In genomic region chr9:126304946-126305370, GRCh38 we compare ENCODE assay signal across 27 cellular contexts. TPM values are rescaled to one million over a fixed set of nuclear protein-coding genes. Genes with fewer than 3 reads are reported as not detected.
DNase-seq lines count a peak whose midpoint lies in the region; ATAC-seq, FAIRE-seq and TF ChIP-seq lines count a peak whose summit lies in the region.
"Had no signal": no experiment of that assay in that cellular context is flagged by ENCODE, and none has a peak within 500 bp of the region (broad histone marks: within the 10 kb centered on the region; RNA-seq: fewer than 3 reads in every experiment).

No MANE protein-coding gene starts in this region.

- H3K27ac Mint-ChIP-seq in endodermal cell (no peak overlapping the region), osteocyte (ENCODE audit: unreplicated experiment) (no peak overlapping the region)
- H3K27ac Mint-ChIP-seq: CD4-positive, alpha-beta memory T cell; H9; IgD-negative memory B cell had no signal

- H2AFZ ChIP-seq in HepG2 (ENCODE audit: low read length) (no peak overlapping the region), hepatocyte (no peak overlapping the region)
- H2AFZ ChIP-seq: GM23248 had no signal

- no peak for FAIRE-seq in HepG2 (lab: Jason Lieb, UNC)
- FAIRE-seq: A549, G401.6 had no signal

- POLR2A ChIA-PET in HepG2 (lab: Yijun Ruan, JAX), result interaction anchor here (1.1 kb wide), 1 partner anchor 72 kb away, joined by 3 read pairs; no protein-coding TSS in a partner anchor

- ATAC-seq in HepG2 (no peak), right lobe of liver (no peak), HG03521 (IDR thresholded peaks at IDR 0.05; ENCODE audit: unreplicated experiment) (no peak)
- ATAC-seq: A549 had no signal

- H3K4me1 Mint-ChIP-seq in endodermal cell (peaks cover 2% of the 10 kb centered on the region), osteocyte (ENCODE audit: unreplicated experiment) (no peaks in the 10 kb centered on the region)

- H3K27me3 Mint-ChIP-seq in endodermal cell (ENCODE audit: insufficient read depth) (no peaks in the 10 kb centered on the region), osteocyte (ENCODE audit: unreplicated experiment) (peaks cover 2% of the 10 kb centered on the region)
- H3K27me3 Mint-ChIP-seq: CD4-positive, alpha-beta memory T cell had no signal

- H3K9me3 Mint-ChIP-seq in endodermal cell (peaks cover 2% of the 10 kb centered on the region), osteocyte (ENCODE audit: unreplicated experiment) (no peaks in the 10 kb centered on the region)
- H3K9me3 Mint-ChIP-seq: CD4-positive, alpha-beta memory T cell; H9; IgD-negative memory B cell had no signal

- H3K4me3 ChIP-seq in HepG2 (replicated peaks in 1 of 3; ENCODE audit: insufficient read depth in 1 of 3, low read depth in 2 of 3, low read length in 3 of 3), result peak overlapping the region in 1 of 3 experiments; percentile 27; a peak in 1 of 6 replicates
- no peak overlapping the region for H3K4me3 ChIP-seq in right lobe of liver
- H3K4me3 ChIP-seq in endodermal cell (ENCODE audit: low read length), result no peak overlapping the region
- H3K4me3 ChIP-seq in hepatocyte, result no peak overlapping the region
- H3K4me3 ChIP-seq: A549, GM23248 had no signal

- TF ChIP-seq EP300 in HepG2 (IDR thresholded peaks at IDR 0.05; ENCODE audit: low read depth in 2 of 2, low read length in 2 of 2) (no peak), HepG2 (CRISPR knock-in tag; IDR thresholded peaks at IDR 0.05; ENCODE audit: borderline replicate concordance) (no peak)

- TF ChIP-seq RAD21 in HepG2 (CRISPR knock-in tag; IDR thresholded peaks at IDR 0.05), result no peak

- intact Hi-C loops in HepG2 (cut with micrococcal nuclease; ENCODE audit: unreplicated experiment), result no loop called here
- intact Hi-C loops in right lobe of liver (cut with DNase I), result loop anchor here (10.0 kb wide), 2 partner anchors 90 to 180 kb away; no protein-coding TSS in a partner anchor

- 23% methylated on average over 10 of the region's 10 CpGs for WGBS in HepG2 (ENCODE audit: low lambda C conversion rate)
- WGBS in right lobe of liver (ENCODE audit: insufficient coverage, low coverage, low lambda C conversion rate, missing lambda C conversion rate), result 80% methylated on average over 9 of the region's 10 CpGs
- WGBS in endodermal cell (ENCODE audit: insufficient coverage in 1 of 2, insufficient read length in 1 of 2), 2 experiments, result 91 to 95% methylated on average over 8 to 10 of the region's 10 CpGs
- 79% methylated on average over 10 of the region's 10 CpGs for WGBS in hepatocyte (ENCODE audit: low lambda C conversion rate, missing lambda C conversion rate)

- H3K36me3 ChIP-seq in HepG2 (replicated peaks in 1 of 2; ENCODE audit: control insufficient read depth in 1 of 2, insufficient read depth in 2 of 2, low read length in 2 of 2) (no peaks in the 10 kb centered on the region), right lobe of liver (no peaks in the 10 kb centered on the region), endodermal cell (ENCODE audit: control insufficient read depth, insufficient read depth, low read length) (no peaks in the 10 kb centered on the region), hepatocyte (replicated peaks; ENCODE audit: insufficient read depth, low read depth) (no peaks in the 10 kb centered on the region)

- no peaks in the 10 kb centered on the region for H3K9me3 ChIP-seq in HepG2 (ENCODE audit: low read length)
- no peaks in the 10 kb centered on the region for H3K9me3 ChIP-seq in right lobe of liver
- no peaks in the 10 kb centered on the region for H3K9me3 ChIP-seq in endodermal cell (ENCODE audit: control insufficient read depth, low read length)
- no peaks in the 10 kb centered on the region for H3K9me3 ChIP-seq in hepatocyte (ENCODE audit: low read depth)
- H3K9me3 ChIP-seq: A549 had no signal

- no TSS peak for BruUV-seq in HepG2 (replicated peaks; lab: Mats Ljungman, UMichigan)

- DNase-seq in HepG2 (ENCODE audit: low spot score) (no peak), right lobe of liver (no peak), endodermal cell (peak; percentile 6), osteocyte (ENCODE audit: extremely low spot score, unreplicated experiment) (peak; percentile 54), NCI-H1436 (lab: John Stamatoyannopoulos, UW) (no peak), hepatocyte (ENCODE audit: low spot score) (no peak)
- DNase-seq: AML-193; C1 segment of cervical spinal cord; CD4-positive, alpha-beta memory T cell; COR-L47; GM23248; H9; MM.1S; NCI-H1048; NCI-H1417; NCI-H1694 treated with DMSO at 0.1 percent for 48 hours; NCI-H2081; NCI-H2227 treated with DMSO at 0.1 percent for 48 hours; NCI-H510A; NCI-H69; Right ventricle myocardium superior; RPMI8226 had no signal

- CTCF ChIA-PET in HepG2 (lab: Yijun Ruan, JAX; ENCODE audit: low intra/inter-chr PET ratio, low total read pairs), result no interaction called here

- no peak overlapping the region for H3K4me3 Mint-ChIP-seq in endodermal cell
- H3K4me3 Mint-ChIP-seq in osteocyte (ENCODE audit: unreplicated experiment), result no peak overlapping the region
- H3K4me3 Mint-ChIP-seq: H9, IgD-negative memory B cell had no signal

- in situ Hi-C loops in HepG2 (cut with HindIII; ENCODE audit: extremely low pct_ligation_motif_present, low pct_unique_long_range_greater_than_20kb), result loop anchor here (5.0 kb wide), 2 partner anchors 92 to 187 kb away; no protein-coding TSS in a partner anchor

- peak overlapping the region; percentile 62; the same call in 1 of the 2 replicates for H3K4me2 ChIP-seq in HepG2 (ENCODE audit: low read depth, low read length)
- H3K4me2 ChIP-seq in hepatocyte, result no peak overlapping the region
- H3K4me2 ChIP-seq: A549, KMS-11 had no signal

- H3K9ac ChIP-seq in HepG2 (ENCODE audit: insufficient read depth, low read depth, low read length) (no peak overlapping the region), endodermal cell (ENCODE audit: extremely low read depth, low read length, poor library complexity, severe bottlenecking) (no peak overlapping the region)
- H3K9ac ChIP-seq: GM23248, KMS-11 had no signal

- TF ChIP-seq CTCF in HepG2 (CRISPR knock-in tag; IDR thresholded peaks at IDR 0.05) (no peak), right lobe of liver (IDR thresholded peaks at IDR 0.05) (no peak), endodermal cell (conservative IDR thresholded peaks at IDR 0.05) (no peak), osteocyte (IDR thresholded peaks at IDR 0.05) (no peak), hepatocyte (IDR thresholded peaks at IDR 0.05; ENCODE audit: poor library complexity) (no peak)

- H3K79me2 ChIP-seq in HepG2 (ENCODE audit: insufficient read depth, low read length), result no peaks in the 10 kb centered on the region
- H3K79me2 ChIP-seq in hepatocyte, result no peaks in the 10 kb centered on the region

- TF ChIP-seq POLR2A in HepG2 (IDR thresholded peaks at IDR 0.05; ENCODE audit: insufficient read depth in 1 of 2, low read depth in 2 of 2, low read length in 2 of 2), result no peak
- TF ChIP-seq POLR2A in right lobe of liver (IDR thresholded peaks at IDR 0.05), result no peak

- H3K9me2 ChIP-seq in hepatocyte (replicated peaks; ENCODE audit: insufficient read depth), result no peaks in the 10 kb centered on the region

- no peaks in the 10 kb centered on the region for H4K20me1 ChIP-seq in HepG2 (ENCODE audit: insufficient read depth, low read length)
- no peaks in the 10 kb centered on the region for H4K20me1 ChIP-seq in hepatocyte (ENCODE audit: insufficient read depth, poor library complexity, severe bottlenecking)

- H3K4me1 ChIP-seq in HepG2 (ENCODE audit: insufficient read depth, low read length) (peaks cover 82% of the 10 kb centered on the region), right lobe of liver (no peaks in the 10 kb centered on the region), endodermal cell (ENCODE audit: control insufficient read depth, insufficient read depth, low read length) (no peaks in the 10 kb centered on the region), hepatocyte (ENCODE audit: insufficient read depth) (no peaks in the 10 kb centered on the region)
- H3K4me1 ChIP-seq: A549 had no signal

- H3K27ac ChIP-seq in HepG2 (ENCODE audit: extremely low read length, insufficient read depth, low read length) (no peak overlapping the region), right lobe of liver (no peak overlapping the region), endodermal cell (ENCODE audit: low read depth, low read length) (no peak overlapping the region), hepatocyte (no peak overlapping the region)
- H3K27ac ChIP-seq: A549, GM23248, KMS-11 had no signal

- H3K27me3 ChIP-seq in HepG2 (ENCODE audit: control insufficient read depth in 1 of 2, insufficient read depth in 2 of 2, low read length in 2 of 2) (no peaks in the 10 kb centered on the region; a peak in 1 of 5 replicates), right lobe of liver (no peaks in the 10 kb centered on the region), endodermal cell (ENCODE audit: control insufficient read depth, insufficient read depth, low read length, poor library complexity, severe bottlenecking) (no peaks in the 10 kb centered on the region), hepatocyte (no peaks in the 10 kb centered on the region)

- H3K36me3 Mint-ChIP-seq in endodermal cell (ENCODE audit: low read depth), result no peaks in the 10 kb centered on the region
- H3K36me3 Mint-ChIP-seq in osteocyte (ENCODE audit: unreplicated experiment), result no peaks in the 10 kb centered on the region
- H3K36me3 Mint-ChIP-seq: CD4-positive, alpha-beta memory T cell; IgD-negative memory B cell had no signal

RNA-seq across cellular contexts. Expression of gene MVB12B, which starts 21.7 kb away (rescaled TPM):
- 26.0 and 30.1 TPM in 2 replicates for total RNA-seq in HepG2 (2016; rRNA removed; fragmentation: Illumina TruSeq; extraction: Trizol)
- 52.4 and 56.2 TPM in 2 replicates for total RNA-seq in HepG2 (2016; cell fraction: cytosol; rRNA removed; fragmentation: Illumina TruSeq; extraction: Trizol; ENCODE audit: low read depth)
- 22.0 and 29.4 TPM in 2 replicates for total RNA-seq in HepG2 (2016; cell fraction: insoluble cytoplasmic fraction; rRNA removed; fragmentation: Illumina TruSeq; extraction: Trizol)
- 19.7 and 20.0 TPM in 2 replicates for total RNA-seq in HepG2 (2016; cell fraction: membrane; rRNA removed; fragmentation: Illumina TruSeq; extraction: Trizol)
- total RNA-seq in HepG2 (2016; cell fraction: nucleus; rRNA removed; fragmentation: Illumina TruSeq; extraction: Trizol), result 43.3 and 49.2 TPM in 2 replicates
- 10.7 and 12.1 TPM in 2 replicates for polyA plus RNA-seq in HepG2 (2011; rRNA removed)
- polyA plus RNA-seq in HepG2 (2011; cell fraction: cytosol; rRNA removed), result 9.2 and 11.3 TPM in 2 replicates
- polyA plus RNA-seq in HepG2 (2011; cell fraction: nucleus; rRNA removed), result 13.9 and 18.7 TPM in 2 replicates
- 10.0 and 10.4 TPM in 2 replicates for polyA plus RNA-seq in HepG2 (2012)
- 2.4 and 3.2 TPM in 2 replicates for polyA plus RNA-seq in HepG2 (2016; cell fraction: cytosol; fragmentation: Illumina TruSeq; extraction: Trizol; ENCODE audit: low read depth)
- polyA plus RNA-seq in HepG2 (2016; cell fraction: insoluble cytoplasmic fraction; fragmentation: Illumina TruSeq; extraction: Trizol; ENCODE audit: low read depth), result 20.2 and 24.6 TPM in 2 replicates
- 7.4 and 7.6 TPM in 2 replicates for polyA plus RNA-seq in HepG2 (2016; cell fraction: membrane; fragmentation: Illumina TruSeq; extraction: Trizol; ENCODE audit: low read depth)
- 22.4 and 30.0 TPM in 2 replicates for polyA plus RNA-seq in HepG2 (2016; cell fraction: nucleus; fragmentation: Illumina TruSeq; extraction: Trizol; ENCODE audit: insufficient read depth, low read depth)
- polyA minus RNA-seq in HepG2 (2011; rRNA and poly(A)+ RNA removed; ENCODE audit: low replicate concordance), result 1.4 and 38.6 TPM in 2 replicates
- polyA minus RNA-seq in HepG2 (2011; cell fraction: cytosol; rRNA and poly(A)+ RNA removed), result 10.4 and 11.3 TPM in 2 replicates
- 43.9 and 48.9 TPM in 2 replicates for polyA minus RNA-seq in HepG2 (2011; cell fraction: nucleus; rRNA and poly(A)+ RNA removed)
- total RNA-seq in right lobe of liver, result 10 to 100 TPM in 2 of 6 experiments, 1 to 10 TPM in 4; 7.2 to 16.2 (median 9.1) TPM
- 10 to 100 TPM; 18.6 to 19.7 TPM for total RNA-seq in endodermal cell
- 27.4 TPM for polyA plus RNA-seq in endodermal cell (2013, experiment 1 of 2)
- 24.8 TPM for polyA plus RNA-seq in endodermal cell (2013, experiment 2 of 2)
- 18.7 and 20.2 TPM in 2 replicates for total RNA-seq in osteocyte
- 10.8 and 12.1 TPM in 2 replicates for total RNA-seq in hepatocyte
- polyA plus RNA-seq in hepatocyte, result 11.2 and 11.8 TPM in 2 replicates

Comparison
In these comparisons a context has a peak if more than half of its experiments do, and no peak if none do; other contexts are left out.
1. DNase-seq: peak in endodermal cell (single experiment) and osteocyte (single experiment); none in HepG2 (single experiment), right lobe of liver (0 of 3), NCI-H1436 (single experiment) and hepatocyte (single experiment).